ENCODE assay signal across 28 cellular contexts in genomic region chr22:33090836-33091235, GRCh38. TPM values are rescaled to one million over a fixed set of nuclear protein-coding genes. Genes with fewer than 3 reads are reported as not detected.
DNase-seq lines count a peak whose midpoint lies in the region; ATAC-seq and TF ChIP-seq lines count a peak whose summit lies in the region.
"Had no signal": no experiment of that assay in that cellular context is flagged by ENCODE, and none has a peak within 500 bp of the region (broad histone marks: within the 10 kb centered on the region; RNA-seq: fewer than 3 reads in every experiment).

No MANE protein-coding gene starts in this region.

- H3K79me2 ChIP-seq in neural progenitor cell (ENCODE audit: low read depth), result no peaks in the 10 kb centered on the region

- H3K36me3 Mint-ChIP-seq in neural progenitor cell, result no peaks in the 10 kb centered on the region
- H3K36me3 Mint-ChIP-seq: CD14-positive monocyte; CD4-positive, alpha-beta memory T cell; CD4-positive, CD25-positive, alpha-beta regulatory T cell; CD8-positive, alpha-beta memory T cell had no signal

- DNase-seq in NCI-H82 (lab: John Stamatoyannopoulos, UW) (peak; percentile 30), NCI-H82 treated with DMSO at 0.1 percent for 48 hours (lab: John Stamatoyannopoulos, UW; ENCODE audit: unreplicated experiment) (no peak), NCI-H524 treated with DMSO at 0.1 percent for 48 hours (lab: John Stamatoyannopoulos, UW) (peak; percentile 56), SK-N-DZ (ENCODE audit: low spot score) (peak; percentile 78), neural progenitor cell (ENCODE audit: low spot score) (no peak), psoas muscle (no peak), aorta (no peak)
- DNase-seq: 8988T; ACHN; BE2C; C1 segment of cervical spinal cord; CD4-positive, alpha-beta memory T cell; CD4-positive, CD25-positive, alpha-beta regulatory T cell; CD8-positive, alpha-beta memory T cell; COR-L47; DMS 273 treated with DMSO at 0.1 percent for 48 hours; DMS153; DMS53; DMS79; DND-41; EL; GDM1 had no signal

- TF ChIP-seq CTCF in neural progenitor cell (IDR thresholded peaks at IDR 0.05), result no peak
- TF ChIP-seq CTCF in psoas muscle (IDR thresholded peaks at IDR 0.05), result no peak

- H3K9ac ChIP-seq in neural progenitor cell, result no peak overlapping the region
- H3K9ac ChIP-seq: BLaER1 had no signal

- H3K36me3 ChIP-seq in neural progenitor cell (no peaks in the 10 kb centered on the region), psoas muscle (ENCODE audit: insufficient read depth in 1 of 2, low read depth in 1 of 2) (no peaks in the 10 kb centered on the region), aorta (ENCODE audit: control insufficient read depth in 1 of 2, insufficient read depth in 2 of 2, low read length in 1 of 2) (no peaks in the 10 kb centered on the region)
- H3K36me3 ChIP-seq: BE2C, BLaER1 had no signal

- ATAC-seq in psoas muscle (no peak), HG03280 (IDR thresholded peaks at IDR 0.05; ENCODE audit: unreplicated experiment) (no peak), aorta (ENCODE audit: low FRiP score) (no peak)
- ATAC-seq: GM12878 had no signal

- no peaks in the 10 kb centered on the region for H3K4me1 Mint-ChIP-seq in neural progenitor cell
- H3K4me1 Mint-ChIP-seq: CD14-positive monocyte; CD4-positive, alpha-beta memory T cell; CD4-positive, CD25-positive, alpha-beta regulatory T cell; CD8-positive, alpha-beta memory T cell had no signal

- no peaks in the 10 kb centered on the region for H3K9me3 ChIP-seq in neural progenitor cell (ENCODE audit: low read depth)
- no peaks in the 10 kb centered on the region for H3K9me3 ChIP-seq in psoas muscle
- no peaks in the 10 kb centered on the region for H3K9me3 ChIP-seq in aorta (ENCODE audit: control insufficient read depth, low read length)
- H3K9me3 ChIP-seq: BE2C, BLaER1 had no signal

- WGBS in psoas muscle, 3 donors, result 73 to 79% (median 74%) methylated on average over 4 of the region's 4 CpGs
- WGBS in aorta, 2 donors, result 72 to 79% methylated on average over 4 of the region's 4 CpGs

- no peaks in the 10 kb centered on the region for H3F3A ChIP-seq in neural progenitor cell (ENCODE audit: low read depth)

- no peak overlapping the region for H3K4me3 Mint-ChIP-seq in neural progenitor cell
- H3K4me3 Mint-ChIP-seq: CD14-positive monocyte; CD4-positive, alpha-beta memory T cell; CD4-positive, CD25-positive, alpha-beta regulatory T cell; CD8-positive, alpha-beta memory T cell had no signal

- H3K4me1 ChIP-seq in neural progenitor cell (peaks cover 5% of the 10 kb centered on the region), psoas muscle (no peaks in the 10 kb centered on the region), aorta (ENCODE audit: control insufficient read depth in 1 of 2, insufficient read depth in 2 of 2, low read length in 2 of 2) (no peaks in the 10 kb centered on the region)
- H3K4me1 ChIP-seq: BE2C, BLaER1 had no signal

- H4K20me1 ChIP-seq in neural progenitor cell (ENCODE audit: low read depth), result no peaks in the 10 kb centered on the region
- H4K20me1 ChIP-seq: BLaER1 had no signal

- peaks cover 8% of the 10 kb centered on the region for H3K27me3 Mint-ChIP-seq in neural progenitor cell (ENCODE audit: insufficient read depth, low read depth)
- H3K27me3 Mint-ChIP-seq: CD4-positive, CD25-positive, alpha-beta regulatory T cell had no signal

- H3K4me2 ChIP-seq in neural progenitor cell, result no peak overlapping the region
- H3K4me2 ChIP-seq: BLaER1 had no signal

- H3K27ac ChIP-seq in neural progenitor cell (no peak overlapping the region), psoas muscle (no peak overlapping the region), aorta (ENCODE audit: low read depth in 1 of 2, low read length in 2 of 2) (no peak overlapping the region)
- H3K27ac ChIP-seq: BLaER1 had no signal

- peak overlapping the region; percentile 29 for H3K27ac Mint-ChIP-seq in neural progenitor cell
- H3K27ac Mint-ChIP-seq: CD14-positive monocyte; CD4-positive, alpha-beta memory T cell; CD4-positive, CD25-positive, alpha-beta regulatory T cell; CD8-positive, alpha-beta memory T cell had no signal

- intact Hi-C loops in psoas muscle (cut with DNase I) (no loop called here), aorta (cut with DNase I) (no loop called here)

- no peaks in the 10 kb centered on the region for H3K9me3 Mint-ChIP-seq in neural progenitor cell

- no peak overlapping the region for H3K4me3 ChIP-seq in neural progenitor cell
- no peak overlapping the region for H3K4me3 ChIP-seq in psoas muscle
- H3K4me3 ChIP-seq in aorta (ENCODE audit: low read length in 2 of 2), result no peak overlapping the region
- H3K4me3 ChIP-seq: BLaER1, GM12878 had no signal

- H2AFZ ChIP-seq in neural progenitor cell (replicated peaks), result no peak overlapping the region

- H3K27me3 ChIP-seq in neural progenitor cell (no peaks in the 10 kb centered on the region), psoas muscle (ENCODE audit: insufficient read depth in 3 of 3, low read length in 2 of 3) (no peaks in the 10 kb centered on the region), aorta (ENCODE audit: control insufficient read depth in 1 of 2, insufficient read depth in 2 of 2, low read length in 1 of 2) (no peaks in the 10 kb centered on the region)
- H3K27me3 ChIP-seq: BE2C, BLaER1 had no signal

RNA-seq across cellular contexts. Expression of gene SYN3, which starts 32.7 kb away (rescaled TPM):
- 6.3 and 12.8 TPM in 2 replicates for polyA plus RNA-seq in SK-N-DZ (2014; cell fraction: cytosol; rRNA removed)
- polyA plus RNA-seq in SK-N-DZ (2014; cell fraction: nucleus; rRNA removed), result 7.2 and 13.7 TPM in 2 replicates
- total RNA-seq in neural progenitor cell (ENCODE audit: low replicate concordance) (3.1 and 4.0 TPM in 2 replicates), psoas muscle (under 1 TPM in 2 of 4 donors, not detected in 2; 0.32 to 0.34 TPM), aorta (under 1 TPM; 0.49 to 0.69 TPM)
- polyA plus RNA-seq in psoas muscle (under 1 TPM; 0.04 to 0.52 (median 0.13) TPM), aorta (1 to 10 TPM in 1 of 2 donors, not detected in 1; 2.1 TPM)
- total RNA-seq: CD4-positive, alpha-beta memory T cell; CD4-positive, CD25-positive, alpha-beta regulatory T cell; CD8-positive, alpha-beta memory T cell; G401; GM12878 had no signal
- polyA plus RNA-seq: AG04450; CD14-positive monocyte; CD4-positive, alpha-beta memory T cell; CD4-positive, CD25-positive, alpha-beta regulatory T cell; CD8-positive, alpha-beta memory T cell; GM12878 had no signal

Comparison
In these comparisons a context has a peak if more than half of its experiments do, and no peak if none do; other contexts are left out.
1. DNase-seq: peak in NCI-H82 (single experiment), NCI-H524 treated with DMSO at 0.1 percent for 48 hours (single experiment) and SK-N-DZ (single experiment); none in NCI-H82 treated with DMSO at 0.1 percent for 48 hours (single experiment), neural progenitor cell (single experiment), psoas muscle (0 of 2) and aorta (0 of 2).